Comparison of ENCODE assay signal across 13 cellular contexts in genomic region chr18:31454066-31454708, GRCh38.
DNase-seq lines count a peak whose midpoint lies in the region; ATAC-seq and FAIRE-seq lines count a peak whose summit lies in the region.
"Had no signal": no experiment of that assay in that cellular context is flagged by ENCODE, and none has a peak within 500 bp of the region (broad histone marks: within the 10 kb centered on the region; RNA-seq: fewer than 3 reads in every experiment).

No MANE protein-coding gene starts in this region.

- peak; percentile 47 for DNase-seq in HTR-8/SVneo (ENCODE audit: insufficient read length, low spot score)
- DNase-seq in amniotic epithelial cell (ENCODE audit: low read depth) = peak; percentile 95
- peak; percentile 4 for DNase-seq in fibroblast of the conjunctiva (ENCODE audit: low read depth)
- peak; percentile 48 for DNase-seq in urothelium cell line (ENCODE audit: low spot score)
- no peak for DNase-seq in NCI-H2029 (lab: John Stamatoyannopoulos, UW)
- DNase-seq in NCI-H2196 (lab: John Stamatoyannopoulos, UW; ENCODE audit: unreplicated experiment) = no peak
- DNase-seq: activated naive CD8-positive, alpha-beta T cell treated with anti-CD3 and anti-CD28 coated beads, Interleukin-2, amount 10 ng/mL, durations not matched to agents 7 days and 5 days; COR-L47; dorsolateral prefrontal cortex; heart left ventricle; NCI-H510A treated with DMSO at 0.1 percent for 48 hours had no signal

- ATAC-seq in HG03571 (IDR thresholded peaks at IDR 0.05; ENCODE audit: unreplicated experiment) = no peak
- ATAC-seq: heart left ventricle, Right ventricle myocardium inferior had no signal

- FAIRE-seq in HTR-8/SVneo (lab: Jason Lieb, UNC) (no peak), urothelium cell line (lab: Jason Lieb, UNC) (no peak)

Comparison
In these comparisons a context has a peak if more than half of its experiments do, and no peak if none do; other contexts are left out.
1. DNase-seq: peak in HTR-8/SVneo (single experiment), amniotic epithelial cell (single experiment), fibroblast of the conjunctiva (single experiment) and urothelium cell line (single experiment); none in NCI-H2029 (single experiment) and NCI-H2196 (single experiment).